In genomic region chr21:43757601-43758000, GRCh38 we compare ENCODE assay signal across 13 cellular contexts. TPM values are rescaled to one million over a fixed set of nuclear protein-coding genes. Genes with fewer than 3 reads are reported as not detected.
DNase-seq lines count a peak whose midpoint lies in the region; ATAC-seq and TF ChIP-seq lines count a peak whose summit lies in the region.
"Had no signal": no experiment of that assay in that cellular context is flagged by ENCODE, and none has a peak within 500 bp of the region (broad histone marks: within the 10 kb centered on the region; RNA-seq: fewer than 3 reads in every experiment).

No MANE protein-coding gene starts in this region.

- TF ChIP-seq POLR2A in spleen (IDR thresholded peaks at IDR 0.05): no peak

- peaks cover 7 to 32% (median 18%) of the 10 kb centered on the region in 10 experiments; a peak in 18 of 20 replicates for H3K4me1 ChIP-seq in BLaER1 treated with 17β-estradiol and CSF1 and Interleukin-3, amounts not matched to agents 10 nM and 100 nM
- H3K4me1 ChIP-seq in spleen (peaks cover 0 to 24% (median 8%) of the 10 kb centered on the region in 6 donors), trophoblast cell (ENCODE audit: control insufficient read depth in 1 of 2, insufficient read depth in 2 of 2, low read length in 2 of 2) (no peaks in the 10 kb centered on the region)

- DNase-seq in astrocyte of the spinal cord (ENCODE audit: low read depth, low spot score) (peak; percentile 17), left lobe of liver (ENCODE audit: low spot score) (no peak), spleen (peak; percentile 82), NCI-H2081 treated with DMSO at 0.1 percent for 48 hours (lab: John Stamatoyannopoulos, UW) (no peak), trophoblast cell (no peak)
- DNase-seq in activated CD4-positive, alpha-beta T cell treated with anti-CD3 and anti-CD28 coated beads, Interleukin-2, amount 50 U/mL, for 4 hours: no peak
- DNase-seq: activated B cell treated with CpG ODN at 0.5 μM for 24 hours; activated CD8-positive, alpha-beta memory T cell treated with anti-CD3 and anti-CD28 coated beads, Interleukin-2, amount 50 U/mL, for 4 hours; MG63; naive thymus-derived CD4-positive, alpha-beta T cell had no signal

- H4K8ac ChIP-seq in trophoblast cell (ENCODE audit: low read depth, low read length): no peak overlapping the region

- no peaks in the 10 kb centered on the region for H3K79me1 ChIP-seq in trophoblast cell (ENCODE audit: low read length)

- no peak overlapping the region for H4K91ac ChIP-seq in trophoblast cell (ENCODE audit: low read depth, low read length)

- H3K18ac ChIP-seq in trophoblast cell (ENCODE audit: low read length): no peak overlapping the region

- H3K4me2 ChIP-seq in BLaER1 treated with 17β-estradiol and CSF1 and Interleukin-3, amounts not matched to agents 10 nM and 100 nM: peak overlapping the region in 8 of 11 experiments; percentile 6 to 64 (median 37); a peak in 12 of 22 replicates
- no peak overlapping the region for H3K4me2 ChIP-seq in trophoblast cell (ENCODE audit: low read length)

- H3K4me3 ChIP-seq in BLaER1 treated with 17β-estradiol and CSF1 and Interleukin-3, amounts not matched to agents 10 nM and 100 nM: no peak overlapping the region
- no peak overlapping the region for H3K4me3 ChIP-seq in astrocyte of the spinal cord (ENCODE audit: low read depth, low read length)
- H3K4me3 ChIP-seq in spleen: no peak overlapping the region
- no peak overlapping the region for H3K4me3 ChIP-seq in trophoblast cell (ENCODE audit: low read depth, low read length)
- H3K4me3 ChIP-seq: MG63 had no signal

- no peak overlapping the region for H2AFZ ChIP-seq in trophoblast cell (ENCODE audit: insufficient read depth, low read length, poor library complexity)

- peaks cover 0 to 15% (median 3%) of the 10 kb centered on the region in 11 experiments; a peak in 9 of 22 replicates for H3K9me3 ChIP-seq in BLaER1 treated with 17β-estradiol and CSF1 and Interleukin-3, amounts not matched to agents 10 nM and 100 nM (replicated peaks in 1 of 11)
- no peaks in the 10 kb centered on the region for H3K9me3 ChIP-seq in spleen
- H3K9me3 ChIP-seq in trophoblast cell (ENCODE audit: insufficient read depth, low read depth, low read length): peaks cover 2% of the 10 kb centered on the region
- H3K9me3 ChIP-seq: MG63 had no signal

- H3K36me3 ChIP-seq in BLaER1 treated with 17β-estradiol and CSF1 and Interleukin-3, amounts not matched to agents 10 nM and 100 nM: peaks cover 26 to 100% (median 97%) of the 10 kb centered on the region in 11 experiments
- H3K36me3 ChIP-seq in spleen: peaks cover 0 to 100% (median 64%) of the 10 kb centered on the region in 6 donors
- H3K36me3 ChIP-seq in trophoblast cell (ENCODE audit: control insufficient read depth in 1 of 2, insufficient read depth in 2 of 2, low read length in 2 of 2): peaks cover 71 to 78% of the 10 kb centered on the region in 2 experiments

- H3K23ac ChIP-seq in trophoblast cell (ENCODE audit: low read length): no peak overlapping the region

- H2BK5ac ChIP-seq in trophoblast cell (ENCODE audit: low read depth, low read length, poor library complexity): no peak overlapping the region

- TF ChIP-seq CTCF in astrocyte of the spinal cord (IDR thresholded peaks at IDR 0.05; ENCODE audit: low read depth, low read length): no peak
- peak in 1 of 11 experiments; percentile 7 for TF ChIP-seq CTCF in spleen (IDR thresholded peaks at IDR 0.05 in 8 of 11, conservative IDR thresholded peaks at IDR 0.05 in 3 of 11)

- no peak overlapping the region for H3K14ac ChIP-seq in trophoblast cell (ENCODE audit: low read length)

- H2BK12ac ChIP-seq in trophoblast cell (ENCODE audit: low read length): no peak overlapping the region

- no peak overlapping the region for H2BK120ac ChIP-seq in trophoblast cell (ENCODE audit: insufficient read depth, low read length, poor library complexity)

- in situ Hi-C loops in astrocyte of the spinal cord (cut with HindIII; ENCODE audit: low sequenced_read_pairs): no loop called here

- H3K27me3 ChIP-seq in BLaER1 treated with 17β-estradiol and CSF1 and Interleukin-3, amounts not matched to agents 10 nM and 100 nM: no peaks in the 10 kb centered on the region
- H3K27me3 ChIP-seq in spleen (replicated peaks in 1 of 7) (no peaks in the 10 kb centered on the region), trophoblast cell (ENCODE audit: insufficient read depth, low read length) (no peaks in the 10 kb centered on the region)
- H3K27me3 ChIP-seq: MG63 had no signal

- H2AK5ac ChIP-seq in trophoblast cell (ENCODE audit: low read length): no peak overlapping the region

- no peak overlapping the region for H3K4ac ChIP-seq in trophoblast cell (ENCODE audit: low read depth, low read length)

- H3K79me2 ChIP-seq in trophoblast cell (ENCODE audit: control insufficient read depth, insufficient read depth, low read length, poor library complexity): no peaks in the 10 kb centered on the region

- H4K20me1 ChIP-seq in BLaER1 treated with 17β-estradiol and CSF1 and Interleukin-3, amounts not matched to agents 10 nM and 100 nM: peaks cover 0 to 98% (median 42%) of the 10 kb centered on the region in 11 experiments; a peak in 16 of 22 replicates

- H3K27ac ChIP-seq in BLaER1 treated with 17β-estradiol and CSF1 and Interleukin-3, amounts not matched to agents 10 nM and 100 nM: peak overlapping the region in 3 of 11 experiments; percentile 1 to 44 (median 21); a peak in 2 of 22 replicates
- H3K27ac ChIP-seq in spleen: peak overlapping the region; percentile 33 to 80 (median 68)
- H3K27ac ChIP-seq in trophoblast cell (ENCODE audit: low read depth, low read length): no peak overlapping the region

- H4K12ac ChIP-seq in trophoblast cell (ENCODE audit: low read depth, low read length): no peak overlapping the region

- ATAC-seq in left lobe of liver (peak; percentile 47), GM19351 (IDR thresholded peaks at IDR 0.05; ENCODE audit: unreplicated experiment) (no peak)
- ATAC-seq: activated naive CD4-positive, alpha-beta T cell treated with anti-CD3 and anti-CD28 coated beads, Interleukin-2, amount 50 U/mL, for 72 hours; naive thymus-derived CD4-positive, alpha-beta T cell had no signal

- 65 to 85% (median 78%) methylated on average over 14 to 16 of the region's 16 CpGs for WGBS in spleen, 5 donors
- WGBS in trophoblast cell (ENCODE audit: extremely low coverage, insufficient coverage, insufficient read length): no CpG with 5 or more reads among the region's 16 CpGs

- intact Hi-C loops in spleen (cut with DNase I; ENCODE audit: low total_unique reads): no loop called here

- H3K9ac ChIP-seq in BLaER1 treated with 17β-estradiol and CSF1 and Interleukin-3, amounts not matched to agents 10 nM and 100 nM: peak overlapping the region in 4 of 11 experiments; percentile 3 to 39 (median 10); a peak in 2 of 22 replicates
- no peak overlapping the region for H3K9ac ChIP-seq in trophoblast cell (ENCODE audit: low read length)

RNA-seq across cellular contexts. Expression of gene CSTB, which starts 18.5 kb away (rescaled TPM):
- total RNA-seq in left lobe of liver: 25.6 TPM
- total RNA-seq in spleen: 10 to 100 TPM; 10.5 to 36.6 (median 28.6) TPM
- polyA plus RNA-seq in spleen: 10 to 100 TPM; 39.6 to 93.8 (median 48.5) TPM
- 112 and 114 TPM in 2 replicates for polyA plus RNA-seq in trophoblast cell (2013)

RNA-seq across cellular contexts. Expression of gene RRP1, which starts 31.8 kb away (rescaled TPM):
- total RNA-seq in left lobe of liver (10.3 TPM), spleen (10 to 100 TPM; 11.5 to 26.9 (median 20.5) TPM)
- polyA plus RNA-seq in spleen: 10 to 100 TPM; 12.6 to 18.8 (median 15.8) TPM
- polyA plus RNA-seq in trophoblast cell (2013): 21.7 and 21.9 TPM in 2 replicates

RNA-seq across cellular contexts. Expression of gene PDXK, which starts 38.7 kb away (rescaled TPM):
- total RNA-seq in left lobe of liver: 61.1 TPM
- 10 to 100 TPM; 41.1 to 82.9 (median 58.7) TPM for total RNA-seq in spleen
- polyA plus RNA-seq in spleen: 10 to 100 TPM; 17.9 to 39.0 (median 24.7) TPM
- polyA plus RNA-seq in trophoblast cell (2013): 70.9 and 73.5 TPM in 2 replicates

Comparison
In these comparisons a context has a peak if more than half of its experiments do, and no peak if none do; other contexts are left out.
1. DNase-seq: peak in astrocyte of the spinal cord (single experiment) and spleen (single experiment); none in left lobe of liver (single experiment), NCI-H2081 treated with DMSO at 0.1 percent for 48 hours (single experiment), trophoblast cell (0 of 2) and activated CD4-positive, alpha-beta T cell treated with anti-CD3 and anti-CD28 coated beads, Interleukin-2, amount 50 U/mL, for 4 hours (0 of 2).